In the genomic region with DNA sequence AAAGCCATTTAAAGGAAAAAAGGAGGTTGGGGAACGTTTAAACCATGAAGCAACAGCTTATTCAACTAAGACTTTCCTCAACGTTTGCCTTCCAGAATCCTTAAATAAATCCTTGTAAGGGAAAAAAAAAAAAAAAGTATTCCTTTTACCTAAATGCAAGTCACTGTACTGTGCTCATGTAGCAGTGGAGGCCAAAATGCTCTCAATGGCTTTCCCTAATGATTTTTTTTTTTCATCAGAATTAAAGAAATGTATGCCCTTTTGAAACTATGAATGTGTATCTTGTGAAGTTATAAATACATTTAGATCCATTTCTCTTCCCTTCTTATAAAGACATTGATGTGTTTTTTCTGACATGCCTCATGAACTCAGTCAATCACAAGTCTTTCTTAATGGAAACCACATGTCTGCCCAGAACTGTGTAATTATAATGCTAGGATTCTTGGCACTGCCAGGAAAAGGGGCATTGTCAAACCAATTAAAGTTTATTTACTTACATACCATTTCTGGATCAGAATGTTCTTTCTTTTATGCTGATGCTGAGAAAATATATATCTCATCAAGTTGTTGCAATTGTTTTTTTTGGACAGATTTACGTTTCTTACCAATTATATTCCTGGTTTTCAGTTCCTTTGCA, we compare ENCODE assay signal across 15 cellular contexts.
DNase-seq lines count a peak whose midpoint lies in the region; ATAC-seq lines count a peak whose summit lies in the region.
"Had no signal": no experiment of that assay in that cellular context is flagged by ENCODE, and none has a peak within 500 bp of the region (broad histone marks: within the 10 kb centered on the region; RNA-seq: fewer than 3 reads in every experiment).

No MANE protein-coding gene starts in this region.

- DNase-seq in DMS79 (lab: John Stamatoyannopoulos, UW) (peak; percentile 50), NCI-H2081 treated with DMSO at 0.1 percent for 48 hours (lab: John Stamatoyannopoulos, UW) (peak; percentile 33), dedifferentiated amniotic fluid mesenchymal stem cell (ENCODE audit: extremely low spot score) (peak; percentile 75), renal cortical epithelial cell (ENCODE audit: low read depth) (peak; percentile 80), NOMO-1 treated with dmso at 0.1 percent for 144 hours (lab: John Stamatoyannopoulos, UW; ENCODE audit: unreplicated experiment) (no peak), glomerular visceral epithelial cell (ENCODE audit: extremely low spot score) (no peak)
- DNase-seq in activated naive CD4-positive, alpha-beta T cell treated with anti-CD3 and anti-CD28 coated beads, Interleukin-2, amount 50 U/mL, for 72 hours (ENCODE audit: low spot score in 2 of 2) = no peak
- DNase-seq: activated CD4-positive, alpha-beta T cell treated with anti-CD3 and anti-CD28 coated beads, Interleukin-2, amount 50 U/mL, for 1 hour; amniotic stem cell; dermis blood vessel endothelial cell; occipital lobe; SHP77 treated with DMSO at 0.1 percent for 48 hours; stimulated activated CD4-positive, alpha-beta T cell treated with anti-CD3 and anti-CD28 coated beads, Interleukin-12 subunit alpha, Interleukin-12 subunit beta, amount 100 ng/mL, for 4 hours had no signal

- H3K4me3 Mint-ChIP-seq in stimulated activated memory B cell treated with anti-CD40 and anti-IgM and Interleukin-4, amounts not matched to agents 10 μg/mL and 1 μg/mL and 100 μg/mL, for 72 hours = no peak overlapping the region

- no peak for ATAC-seq in stimulated activated memory B cell treated with anti-CD40 and anti-IgM and Interleukin-4, amounts not matched to agents 10 μg/mL and 1 μg/mL and 100 μg/mL, for 72 hours
- ATAC-seq in activated naive CD4-positive, alpha-beta T cell treated with anti-CD3 and anti-CD28 coated beads, Interleukin-2, amount 50 U/mL, for 72 hours = no peak
- ATAC-seq: GM12878 had no signal

- H3K9me3 Mint-ChIP-seq in stimulated activated memory B cell treated with anti-CD40 and anti-IgM and Interleukin-4, amounts not matched to agents 10 μg/mL and 1 μg/mL and 100 μg/mL, for 72 hours = no peaks in the 10 kb centered on the region
- H3K9me3 Mint-ChIP-seq in activated naive CD4-positive, alpha-beta T cell treated with anti-CD3 and anti-CD28 coated beads, Interleukin-2, amount 50 U/mL, for 72 hours = no peaks in the 10 kb centered on the region

- H3K36me3 Mint-ChIP-seq in stimulated activated memory B cell treated with anti-CD40 and anti-IgM and Interleukin-4, amounts not matched to agents 10 μg/mL and 1 μg/mL and 100 μg/mL, for 72 hours = peaks cover 13% of the 10 kb centered on the region
- no peaks in the 10 kb centered on the region for H3K36me3 Mint-ChIP-seq in activated naive CD4-positive, alpha-beta T cell treated with anti-CD3 and anti-CD28 coated beads, Interleukin-2, amount 50 U/mL, for 72 hours

- H3K4me1 Mint-ChIP-seq in stimulated activated memory B cell treated with anti-CD40 and anti-IgM and Interleukin-4, amounts not matched to agents 10 μg/mL and 1 μg/mL and 100 μg/mL, for 72 hours = peaks cover 52% of the 10 kb centered on the region

- H3K27ac Mint-ChIP-seq in stimulated activated memory B cell treated with anti-CD40 and anti-IgM and Interleukin-4, amounts not matched to agents 10 μg/mL and 1 μg/mL and 100 μg/mL, for 72 hours = no peak overlapping the region
- no peak overlapping the region for H3K27ac Mint-ChIP-seq in activated naive CD4-positive, alpha-beta T cell treated with anti-CD3 and anti-CD28 coated beads, Interleukin-2, amount 50 U/mL, for 72 hours

- H3K27me3 Mint-ChIP-seq in stimulated activated memory B cell treated with anti-CD40 and anti-IgM and Interleukin-4, amounts not matched to agents 10 μg/mL and 1 μg/mL and 100 μg/mL, for 72 hours = no peaks in the 10 kb centered on the region

Comparison
In these comparisons a context has a peak if more than half of its experiments do, and no peak if none do; other contexts are left out.
1. DNase-seq: peak in DMS79 (single experiment), NCI-H2081 treated with DMSO at 0.1 percent for 48 hours (single experiment), dedifferentiated amniotic fluid mesenchymal stem cell (single experiment) and renal cortical epithelial cell (single experiment); none in NOMO-1 treated with dmso at 0.1 percent for 144 hours (single experiment), activated naive CD4-positive, alpha-beta T cell treated with anti-CD3 and anti-CD28 coated beads, Interleukin-2, amount 50 U/mL, for 72 hours (0 of 2) and glomerular visceral epithelial cell (single experiment).